1 cellular context compared by ENCODE assay signal in genomic region chr17:42422958-42423712, GRCh38.
A peak's percentile ranks its signal among the peaks of the same experiment; 100 is the strongest.
TF ChIP-seq lines count a peak whose summit lies in the region.

A gene with protein sequence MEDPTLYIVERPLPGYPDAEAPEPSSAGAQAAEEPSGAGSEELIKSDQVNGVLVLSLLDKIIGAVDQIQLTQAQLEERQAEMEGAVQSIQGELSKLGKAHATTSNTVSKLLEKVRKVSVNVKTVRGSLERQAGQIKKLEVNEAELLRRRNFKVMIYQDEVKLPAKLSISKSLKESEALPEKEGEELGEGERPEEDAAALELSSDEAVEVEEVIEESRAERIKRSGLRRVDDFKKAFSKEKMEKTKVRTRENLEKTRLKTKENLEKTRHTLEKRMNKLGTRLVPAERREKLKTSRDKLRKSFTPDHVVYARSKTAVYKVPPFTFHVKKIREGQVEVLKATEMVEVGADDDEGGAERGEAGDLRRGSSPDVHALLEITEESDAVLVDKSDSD (minus strand): TSS chr17:42423256. CDS start chr17:42423097, 159 bp downstream.

TF ChIP-seq in HepG2, 621 proteins besides CTCF, POLR2A, EP300 and RAD21 (continued from another document and continues in another):
- TF ChIP-seq, protein P1, sequence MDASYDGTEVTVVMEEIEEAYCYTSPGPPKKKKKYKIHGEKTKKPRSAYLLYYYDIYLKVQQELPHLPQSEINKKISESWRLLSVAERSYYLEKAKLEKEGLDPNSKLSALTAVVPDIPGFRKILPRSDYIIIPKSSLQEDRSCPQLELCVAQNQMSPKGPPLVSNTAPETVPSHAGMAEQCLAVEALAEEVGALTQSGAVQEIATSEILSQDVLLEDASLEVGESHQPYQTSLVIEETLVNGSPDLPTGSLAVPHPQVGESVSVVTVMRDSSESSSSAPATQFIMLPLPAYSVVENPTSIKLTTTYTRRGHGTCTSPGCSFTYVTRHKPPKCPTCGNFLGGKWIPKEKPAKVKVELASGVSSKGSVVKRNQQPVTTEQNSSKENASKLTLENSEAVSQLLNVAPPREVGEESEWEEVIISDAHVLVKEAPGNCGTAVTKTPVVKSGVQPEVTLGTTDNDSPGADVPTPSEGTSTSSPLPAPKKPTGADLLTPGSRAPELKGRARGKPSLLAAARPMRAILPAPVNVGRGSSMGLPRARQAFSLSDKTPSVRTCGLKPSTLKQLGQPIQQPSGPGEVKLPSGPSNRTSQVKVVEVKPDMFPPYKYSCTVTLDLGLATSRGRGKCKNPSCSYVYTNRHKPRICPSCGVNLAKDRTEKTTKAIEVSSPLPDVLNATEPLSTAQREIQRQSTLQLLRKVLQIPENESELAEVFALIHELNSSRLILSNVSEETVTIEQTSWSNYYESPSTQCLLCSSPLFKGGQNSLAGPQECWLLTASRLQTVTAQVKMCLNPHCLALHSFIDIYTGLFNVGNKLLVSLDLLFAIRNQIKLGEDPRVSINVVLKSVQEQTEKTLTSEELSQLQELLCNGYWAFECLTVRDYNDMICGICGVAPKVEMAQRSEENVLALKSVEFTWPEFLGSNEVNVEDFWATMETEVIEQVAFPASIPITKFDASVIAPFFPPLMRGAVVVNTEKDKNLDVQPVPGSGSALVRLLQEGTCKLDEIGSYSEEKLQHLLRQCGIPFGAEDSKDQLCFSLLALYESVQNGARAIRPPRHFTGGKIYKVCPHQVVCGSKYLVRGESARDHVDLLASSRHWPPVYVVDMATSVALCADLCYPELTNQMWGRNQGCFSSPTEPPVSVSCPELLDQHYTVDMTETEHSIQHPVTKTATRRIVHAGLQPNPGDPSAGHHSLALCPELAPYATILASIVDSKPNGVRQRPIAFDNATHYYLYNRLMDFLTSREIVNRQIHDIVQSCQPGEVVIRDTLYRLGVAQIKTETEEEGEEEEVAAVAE (CRISPR knock-in tag; IDR thresholded peaks at IDR 0.05; ENCODE audit: borderline replicate concordance): peak; percentile 46; the same call in 1 of the 2 replicates
- 0 out of 2 replicates have a peak, but pooled peaks have one; percentile 30 for TF ChIP-seq BRCA1 (CRISPR knock-in tag; IDR thresholded peaks at IDR 0.05)
- no peak for TF ChIP-seq NR2F1 (CRISPR knock-in tag; IDR thresholded peaks at IDR 0.05)
- TF ChIP-seq HHEX (CRISPR knock-in tag; IDR thresholded peaks at IDR 0.05): no peak
- peak; percentile 59; the same call in 1 of the 2 replicates for TF ChIP-seq TFDP2 (CRISPR knock-in tag; IDR thresholded peaks at IDR 0.05)
- peak; percentile 76; the same call in 1 of the 2 replicates for TF ChIP-seq ZNF816 (CRISPR knock-in tag; IDR thresholded peaks at IDR 0.05; ENCODE audit: borderline replicate concordance)
- TF ChIP-seq, protein P2, sequence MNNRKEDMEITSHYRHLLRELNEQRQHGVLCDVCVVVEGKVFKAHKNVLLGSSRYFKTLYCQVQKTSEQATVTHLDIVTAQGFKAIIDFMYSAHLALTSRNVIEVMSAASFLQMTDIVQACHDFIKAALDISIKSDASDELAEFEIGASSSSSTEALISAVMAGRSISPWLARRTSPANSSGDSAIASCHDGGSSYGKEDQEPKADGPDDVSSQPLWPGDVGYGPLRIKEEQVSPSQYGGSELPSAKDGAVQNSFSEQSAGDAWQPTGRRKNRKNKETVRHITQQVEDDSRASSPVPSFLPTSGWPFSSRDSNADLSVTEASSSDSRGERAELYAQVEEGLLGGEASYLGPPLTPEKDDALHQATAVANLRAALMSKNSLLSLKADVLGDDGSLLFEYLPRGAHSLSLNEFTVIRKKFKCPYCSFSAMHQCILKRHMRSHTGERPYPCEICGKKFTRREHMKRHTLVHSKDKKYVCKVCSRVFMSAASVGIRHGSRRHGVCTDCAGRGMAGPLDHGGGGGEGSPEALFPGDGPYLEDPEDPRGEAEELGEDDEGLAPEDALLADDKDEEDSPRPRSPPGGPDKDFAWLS (CRISPR knock-in tag; IDR thresholded peaks at IDR 0.05; ENCODE audit: borderline replicate concordance): no peak
- no peak for TF ChIP-seq ZNF276 (CRISPR knock-in tag; IDR thresholded peaks at IDR 0.05; ENCODE audit: low read depth)
- TF ChIP-seq ZBTB38 (CRISPR knock-in tag; IDR thresholded peaks at IDR 0.05): 0 out of 2 replicates have a peak, but pooled peaks have one; percentile 62
- TF ChIP-seq FOXA1 (IDR thresholded peaks at IDR 0.05): no peak
- TF ChIP-seq FOXA1 (CRISPR knock-in tag; IDR thresholded peaks at IDR 0.05): no peak
- peak; percentile 78; the same call in 1 of the 2 replicates for TF ChIP-seq GLI4 (CRISPR knock-in tag; IDR thresholded peaks at IDR 0.05; ENCODE audit: borderline replicate concordance)
- 0 out of 2 replicates have a peak, but pooled peaks have one; percentile 67 for TF ChIP-seq ZBTB2 (CRISPR knock-in tag; IDR thresholded peaks at IDR 0.05; ENCODE audit: low read depth)
- TF ChIP-seq DZIP1 (CRISPR knock-in tag; IDR thresholded peaks at IDR 0.05): no peak; the same call in 1 of the 2 replicates
- no peak for TF ChIP-seq ZMAT3 (CRISPR knock-in tag; conservative IDR thresholded peaks at IDR 0.05)
- TF ChIP-seq ATF1 (CRISPR knock-in tag; IDR thresholded peaks at IDR 0.05): no peak
- TF ChIP-seq, protein P3, sequence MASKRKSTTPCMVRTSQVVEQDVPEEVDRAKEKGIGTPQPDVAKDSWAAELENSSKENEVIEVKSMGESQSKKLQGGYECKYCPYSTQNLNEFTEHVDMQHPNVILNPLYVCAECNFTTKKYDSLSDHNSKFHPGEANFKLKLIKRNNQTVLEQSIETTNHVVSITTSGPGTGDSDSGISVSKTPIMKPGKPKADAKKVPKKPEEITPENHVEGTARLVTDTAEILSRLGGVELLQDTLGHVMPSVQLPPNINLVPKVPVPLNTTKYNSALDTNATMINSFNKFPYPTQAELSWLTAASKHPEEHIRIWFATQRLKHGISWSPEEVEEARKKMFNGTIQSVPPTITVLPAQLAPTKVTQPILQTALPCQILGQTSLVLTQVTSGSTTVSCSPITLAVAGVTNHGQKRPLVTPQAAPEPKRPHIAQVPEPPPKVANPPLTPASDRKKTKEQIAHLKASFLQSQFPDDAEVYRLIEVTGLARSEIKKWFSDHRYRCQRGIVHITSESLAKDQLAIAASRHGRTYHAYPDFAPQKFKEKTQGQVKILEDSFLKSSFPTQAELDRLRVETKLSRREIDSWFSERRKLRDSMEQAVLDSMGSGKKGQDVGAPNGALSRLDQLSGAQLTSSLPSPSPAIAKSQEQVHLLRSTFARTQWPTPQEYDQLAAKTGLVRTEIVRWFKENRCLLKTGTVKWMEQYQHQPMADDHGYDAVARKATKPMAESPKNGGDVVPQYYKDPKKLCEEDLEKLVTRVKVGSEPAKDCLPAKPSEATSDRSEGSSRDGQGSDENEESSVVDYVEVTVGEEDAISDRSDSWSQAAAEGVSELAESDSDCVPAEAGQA (IDR thresholded peaks at IDR 0.05; ENCODE audit: low read depth): no peak
- TF ChIP-seq, protein P3 (CRISPR knock-in tag; IDR thresholded peaks at IDR 0.05; ENCODE audit: borderline replicate concordance): peak; percentile 64; the same call in 1 of the 2 replicates
- no peak for TF ChIP-seq CREB1 (IDR thresholded peaks at IDR 0.05)
- TF ChIP-seq CREB1 (CRISPR knock-in tag; IDR thresholded peaks at IDR 0.05): no peak
- TF ChIP-seq, protein P4, sequence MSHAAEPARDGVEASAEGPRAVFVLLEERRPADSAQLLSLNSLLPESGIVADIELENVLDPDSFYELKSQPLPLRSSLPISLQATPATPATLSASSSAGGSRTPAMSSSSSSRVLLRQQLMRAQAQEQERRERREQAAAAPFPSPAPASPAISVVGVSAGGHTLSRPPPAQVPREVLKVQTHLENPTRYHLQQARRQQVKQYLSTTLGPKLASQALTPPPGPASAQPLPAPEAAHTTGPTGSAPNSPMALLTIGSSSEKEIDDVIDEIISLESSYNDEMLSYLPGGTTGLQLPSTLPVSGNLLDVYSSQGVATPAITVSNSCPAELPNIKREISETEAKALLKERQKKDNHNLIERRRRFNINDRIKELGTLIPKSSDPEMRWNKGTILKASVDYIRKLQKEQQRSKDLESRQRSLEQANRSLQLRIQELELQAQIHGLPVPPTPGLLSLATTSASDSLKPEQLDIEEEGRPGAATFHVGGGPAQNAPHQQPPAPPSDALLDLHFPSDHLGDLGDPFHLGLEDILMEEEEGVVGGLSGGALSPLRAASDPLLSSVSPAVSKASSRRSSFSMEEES (CRISPR knock-in tag; IDR thresholded peaks at IDR 0.05): no peak
- peak; percentile 31; the same call in 1 of the 2 replicates for TF ChIP-seq MED1 (CRISPR knock-in tag; IDR thresholded peaks at IDR 0.05)
- peak; percentile 65; the same call in 1 of the 2 replicates for TF ChIP-seq KDM5B (CRISPR knock-in tag; IDR thresholded peaks at IDR 0.05; ENCODE audit: borderline replicate concordance)
- no peak for TF ChIP-seq ZKSCAN8 (CRISPR knock-in tag; IDR thresholded peaks at IDR 0.05; ENCODE audit: borderline replicate concordance)
- TF ChIP-seq ARID3A (IDR thresholded peaks at IDR 0.05; ENCODE audit: low read depth, low read length): no peak
- no peak for TF ChIP-seq SOX13 (IDR thresholded peaks at IDR 0.05)
- TF ChIP-seq SOX13 (CRISPR knock-in tag; conservative IDR thresholded peaks at IDR 0.05 in 1 of 2, IDR thresholded peaks at IDR 0.05 in 1 of 2): peak in 1 of 2 experiments; percentile 52; a peak in 2 of 4 replicates
- no peak for TF ChIP-seq ISX (CRISPR knock-in tag; conservative IDR thresholded peaks at IDR 0.05)
- no peak for TF ChIP-seq KMT2B (CRISPR knock-in tag; IDR thresholded peaks at IDR 0.05)
